ENCODE assay signal across 1 cellular context in the genomic region with DNA sequence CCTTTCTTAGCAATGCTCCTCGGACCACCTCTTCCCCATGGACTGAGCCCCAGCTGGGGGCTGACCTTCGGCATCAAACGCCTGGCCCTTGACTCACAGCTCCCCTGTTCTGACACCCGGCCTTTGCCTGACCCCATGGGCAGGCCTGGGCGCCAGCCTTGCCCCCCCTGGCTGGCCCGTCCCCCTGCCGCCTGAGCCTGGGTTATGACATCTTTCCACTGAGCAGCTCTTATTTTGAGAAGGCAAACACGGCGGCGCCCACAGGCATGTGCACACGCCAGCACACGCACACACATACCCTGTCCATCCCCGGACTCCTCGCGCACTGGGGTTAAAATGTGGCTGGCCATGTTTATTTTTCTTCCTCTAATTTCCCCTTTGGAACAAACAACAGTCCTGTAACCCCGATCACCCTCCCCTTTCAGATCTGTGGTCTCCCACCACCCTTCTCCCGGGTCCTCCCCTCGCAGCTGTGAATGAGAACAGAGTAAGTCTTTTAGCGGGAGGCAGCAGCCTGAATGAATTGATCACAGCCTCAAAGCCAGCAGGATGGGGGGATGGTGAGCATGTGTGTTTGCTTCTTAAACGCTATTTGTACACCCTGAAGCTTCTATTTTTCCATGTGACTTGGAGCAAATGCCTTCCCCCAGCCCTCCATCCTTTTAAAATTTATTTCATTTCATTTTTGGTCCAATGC.
A peak's percentile ranks its signal among the peaks of the same experiment; 100 is the strongest.
TF ChIP-seq lines count a peak whose summit lies in the region.

No MANE protein-coding gene starts in this region.

TF ChIP-seq in HepG2, 621 proteins besides CTCF, POLR2A, EP300 and RAD21 (continued from another document and continues in another):
- TF ChIP-seq ZNF280B (CRISPR knock-in tag; IDR thresholded peaks at IDR 0.05; ENCODE audit: borderline replicate concordance): 0 out of 2 replicates have a peak, but pooled peaks have one; percentile 12
- TF ChIP-seq SETDB1 (CRISPR knock-in tag; IDR thresholded peaks at IDR 0.05; ENCODE audit: borderline replicate concordance): no peak
- TF ChIP-seq RBFOX2 (IDR thresholded peaks at IDR 0.05; ENCODE audit: low read depth, low read length): no peak
- TF ChIP-seq ASH2L (IDR thresholded peaks at IDR 0.05; ENCODE audit: insufficient read length, low read depth, low read length): peak; percentile 36
- no peak for TF ChIP-seq ZNF260 (CRISPR knock-in tag; IDR thresholded peaks at IDR 0.05; ENCODE audit: borderline replicate concordance, low read depth)
- no peak for TF ChIP-seq FOXA1 (IDR thresholded peaks at IDR 0.05)
- TF ChIP-seq FOXA1 (CRISPR knock-in tag; IDR thresholded peaks at IDR 0.05): peak; percentile 40; the same call in 1 of the 2 replicates
- TF ChIP-seq SNAPC5 (CRISPR knock-in tag; IDR thresholded peaks at IDR 0.05; ENCODE audit: borderline replicate concordance): 0 out of 2 replicates have a peak, but pooled peaks have one; percentile 16
- TF ChIP-seq ZNF12 (CRISPR knock-in tag; IDR thresholded peaks at IDR 0.05): peak; percentile 29; the same call in 1 of the 2 replicates
- peak; percentile 33; the same call in 1 of the 2 replicates for TF ChIP-seq BCL6 (CRISPR knock-in tag; IDR thresholded peaks at IDR 0.05)
- no peak for TF ChIP-seq ZNF382 (CRISPR knock-in tag; IDR thresholded peaks at IDR 0.05; ENCODE audit: borderline replicate concordance)
- TF ChIP-seq TFAP4 (IDR thresholded peaks at IDR 0.05; ENCODE audit: borderline replicate concordance, low read depth): peak; percentile 27; the same call in 1 of the 2 replicates
- TF ChIP-seq NR2F6 (IDR thresholded peaks at IDR 0.05): no peak; the same call in 1 of the 2 replicates
- peak; percentile 62; the same call in 1 of the 2 replicates for TF ChIP-seq NR2F6 (CRISPR knock-in tag; IDR thresholded peaks at IDR 0.05)
- TF ChIP-seq U2AF1 (optimal IDR thresholded peaks at IDR 0.05; ENCODE audit: low read depth, low read length): peak; percentile 9
- no peak for TF ChIP-seq ZNF546 (CRISPR knock-in tag; conservative IDR thresholded peaks at IDR 0.05)
- TF ChIP-seq BHLHE40 (IDR thresholded peaks at IDR 0.05; ENCODE audit: low read length): 0 out of 2 replicates have a peak, but pooled peaks have one; percentile 28
- TF ChIP-seq ARID5B (CRISPR knock-in tag; IDR thresholded peaks at IDR 0.05): peak; percentile 56; the same call in 1 of the 2 replicates
- no peak for TF ChIP-seq SP1 (IDR thresholded peaks at IDR 0.05)
- TF ChIP-seq SP1 (CRISPR knock-in tag; IDR thresholded peaks at IDR 0.05): 0 out of 2 replicates have a peak, but pooled peaks have one; percentile 29
- TF ChIP-seq ZSCAN22 (CRISPR knock-in tag; IDR thresholded peaks at IDR 0.05): no peak
- TF ChIP-seq SALL1 (CRISPR knock-in tag; IDR thresholded peaks at IDR 0.05): 0 out of 2 replicates have a peak, but pooled peaks have one; percentile 29
- TF ChIP-seq ARNTL (CRISPR knock-in tag; IDR thresholded peaks at IDR 0.05): peak; percentile 17; the same call in 1 of the 2 replicates
- no peak for TF ChIP-seq ZNF775 (CRISPR knock-in tag; IDR thresholded peaks at IDR 0.05; ENCODE audit: borderline replicate concordance)
- TF ChIP-seq SP2 (CRISPR knock-in tag; IDR thresholded peaks at IDR 0.05): no peak
- no peak for TF ChIP-seq ZNF7 (CRISPR knock-in tag; IDR thresholded peaks at IDR 0.05)
- TF ChIP-seq, protein P1, sequence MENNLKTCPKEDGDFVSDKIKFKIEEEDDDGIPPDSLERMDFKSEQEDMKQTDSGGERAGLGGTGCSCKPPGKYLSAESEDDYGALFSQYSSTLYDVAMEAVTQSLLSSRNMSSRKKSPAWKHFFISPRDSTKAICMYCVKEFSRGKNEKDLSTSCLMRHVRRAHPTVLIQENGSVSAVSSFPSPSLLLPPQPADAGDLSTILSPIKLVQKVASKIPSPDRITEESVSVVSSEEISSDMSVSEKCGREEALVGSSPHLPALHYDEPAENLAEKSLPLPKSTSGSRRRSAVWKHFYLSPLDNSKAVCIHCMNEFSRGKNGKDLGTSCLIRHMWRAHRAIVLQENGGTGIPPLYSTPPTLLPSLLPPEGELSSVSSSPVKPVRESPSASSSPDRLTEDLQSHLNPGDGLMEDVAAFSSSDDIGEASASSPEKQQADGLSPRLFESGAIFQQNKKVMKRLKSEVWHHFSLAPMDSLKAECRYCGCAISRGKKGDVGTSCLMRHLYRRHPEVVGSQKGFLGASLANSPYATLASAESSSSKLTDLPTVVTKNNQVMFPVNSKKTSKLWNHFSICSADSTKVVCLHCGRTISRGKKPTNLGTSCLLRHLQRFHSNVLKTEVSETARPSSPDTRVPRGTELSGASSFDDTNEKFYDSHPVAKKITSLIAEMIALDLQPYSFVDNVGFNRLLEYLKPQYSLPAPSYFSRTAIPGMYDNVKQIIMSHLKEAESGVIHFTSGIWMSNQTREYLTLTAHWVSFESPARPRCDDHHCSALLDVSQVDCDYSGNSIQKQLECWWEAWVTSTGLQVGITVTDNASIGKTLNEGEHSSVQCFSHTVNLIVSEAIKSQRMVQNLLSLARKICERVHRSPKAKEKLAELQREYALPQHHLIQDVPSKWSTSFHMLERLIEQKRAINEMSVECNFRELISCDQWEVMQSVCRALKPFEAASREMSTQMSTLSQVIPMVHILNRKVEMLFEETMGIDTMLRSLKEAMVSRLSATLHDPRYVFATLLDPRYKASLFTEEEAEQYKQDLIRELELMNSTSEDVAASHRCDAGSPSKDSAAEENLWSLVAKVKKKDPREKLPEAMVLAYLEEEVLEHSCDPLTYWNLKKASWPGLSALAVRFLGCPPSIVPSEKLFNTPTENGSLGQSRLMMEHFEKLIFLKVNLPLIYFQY (CRISPR knock-in tag; IDR thresholded peaks at IDR 0.05; ENCODE audit: borderline replicate concordance): no peak
- TF ChIP-seq SMARCC2 (IDR thresholded peaks at IDR 0.05): no peak
- TF ChIP-seq TFDP1 (CRISPR knock-in tag; IDR thresholded peaks at IDR 0.05; ENCODE audit: borderline replicate concordance): 0 out of 2 replicates have a peak, but pooled peaks have one; percentile 15
- 0 out of 2 replicates have a peak, but pooled peaks have one; percentile 79 for TF ChIP-seq MTF2 (CRISPR knock-in tag; IDR thresholded peaks at IDR 0.05; ENCODE audit: borderline replicate concordance)
- 0 out of 2 replicates have a peak, but pooled peaks have one; percentile 24 for TF ChIP-seq ZNF275 (CRISPR knock-in tag; IDR thresholded peaks at IDR 0.05; ENCODE audit: borderline replicate concordance)
- TF ChIP-seq RFXAP (CRISPR knock-in tag; IDR thresholded peaks at IDR 0.05; ENCODE audit: borderline replicate concordance): no peak
- TF ChIP-seq ZNF547 (CRISPR knock-in tag; IDR thresholded peaks at IDR 0.05): peak; percentile 34; the same call in 1 of the 2 replicates
- TF ChIP-seq, protein P2, sequence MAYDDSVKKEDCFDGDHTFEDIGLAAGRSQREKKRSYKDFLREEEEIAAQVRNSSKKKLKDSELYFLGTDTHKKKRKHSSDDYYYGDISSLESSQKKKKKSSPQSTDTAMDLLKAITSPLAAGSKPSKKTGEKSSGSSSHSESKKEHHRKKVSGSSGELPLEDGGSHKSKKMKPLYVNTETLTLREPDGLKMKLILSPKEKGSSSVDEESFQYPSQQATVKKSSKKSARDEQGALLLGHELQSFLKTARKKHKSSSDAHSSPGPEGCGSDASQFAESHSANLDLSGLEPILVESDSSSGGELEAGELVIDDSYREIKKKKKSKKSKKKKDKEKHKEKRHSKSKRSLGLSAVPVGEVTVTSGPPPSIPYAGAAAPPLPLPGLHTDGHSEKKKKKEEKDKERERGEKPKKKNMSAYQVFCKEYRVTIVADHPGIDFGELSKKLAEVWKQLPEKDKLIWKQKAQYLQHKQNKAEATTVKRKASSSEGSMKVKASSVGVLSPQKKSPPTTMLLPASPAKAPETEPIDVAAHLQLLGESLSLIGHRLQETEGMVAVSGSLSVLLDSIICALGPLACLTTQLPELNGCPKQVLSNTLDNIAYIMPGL (CRISPR knock-in tag; IDR thresholded peaks at IDR 0.05; ENCODE audit: borderline replicate concordance in 1 of 2, low read depth in 1 of 2): peak in 1 of 2 experiments; percentile 14; a peak in 1 of 4 replicates
- TF ChIP-seq RBM22 (optimal IDR thresholded peaks at IDR 0.05; ENCODE audit: low read length): no peak
- TF ChIP-seq GTF3A (CRISPR knock-in tag; conservative IDR thresholded peaks at IDR 0.05): 0 out of 2 replicates have a peak, but pooled peaks have one; percentile 10
- TF ChIP-seq SIN3B (IDR thresholded peaks at IDR 0.05; ENCODE audit: low read length): no peak
- TF ChIP-seq ZNF580 (CRISPR knock-in tag; IDR thresholded peaks at IDR 0.05; ENCODE audit: borderline replicate concordance, low read depth): no peak
- TF ChIP-seq FOSL2 (CRISPR knock-in tag; IDR thresholded peaks at IDR 0.05): peak; percentile 33
- no peak for TF ChIP-seq XBP1 (CRISPR knock-in tag; IDR thresholded peaks at IDR 0.05)
- TF ChIP-seq SNAI1 (CRISPR knock-in tag; IDR thresholded peaks at IDR 0.05; ENCODE audit: borderline replicate concordance): no peak
- no peak for TF ChIP-seq JUN (CRISPR knock-in tag; IDR thresholded peaks at IDR 0.05)
- TF ChIP-seq RARA (CRISPR knock-in tag; IDR thresholded peaks at IDR 0.05): peak; percentile 91
- peak; percentile 86 for TF ChIP-seq RXRA (CRISPR knock-in tag; IDR thresholded peaks at IDR 0.05)
- no peak for TF ChIP-seq TRIM24 (CRISPR knock-in tag; IDR thresholded peaks at IDR 0.05)
- TF ChIP-seq FOXO1 (CRISPR knock-in tag; IDR thresholded peaks at IDR 0.05): no peak
